In genomic region chr6:108556864-108557493, GRCh38 we compare ENCODE assay signal across 8 cellular contexts. TPM values are rescaled to one million over a fixed set of nuclear protein-coding genes. Genes with fewer than 3 reads are reported as not detected.
DNase-seq lines count a peak whose midpoint lies in the region; ATAC-seq and TF ChIP-seq lines count a peak whose summit lies in the region.

No MANE protein-coding gene starts in this region.

- H3K36me3 Mint-ChIP-seq in naive thymus-derived CD4-positive, alpha-beta T cell, result peaks cover 0 to 4% (median 0%) of the 10 kb centered on the region in 5 donors

- peaks cover 0 to 54% (median 9%) of the 10 kb centered on the region in 5 donors for H3K27me3 Mint-ChIP-seq in naive thymus-derived CD4-positive, alpha-beta T cell

- intact Hi-C loops in naive thymus-derived CD4-positive, alpha-beta T cell (cut with micrococcal nuclease), result loop anchor here (1.0 to 5.0 kb wide), 7 partner anchors 15 to 1620 kb away; partner anchors contain the start of genes MICAL1 (in 1 of the 2) and WASF1 (in 1 of the 2)

- H3K4me3 ChIP-seq in BE2C (ENCODE audit: low read depth, low read length), result peak overlapping the region; percentile 69
- H3K4me3 ChIP-seq in Jurkat, Clone E6-1 (ENCODE audit: low read length), result peak overlapping the region; percentile 73
- H3K4me3 ChIP-seq in choroid plexus epithelial cell (ENCODE audit: low read depth, low read length), result peak overlapping the region; percentile 86
- peak overlapping the region; percentile 80 for H3K4me3 ChIP-seq in naive thymus-derived CD4-positive, alpha-beta T cell (ENCODE audit: low read length)

- TF ChIP-seq CTCF in BE2C (IDR thresholded peaks at IDR 0.05; ENCODE audit: low read depth, low read length) (no peak), choroid plexus epithelial cell (conservative IDR thresholded peaks at IDR 0.05; ENCODE audit: low read depth, low read length) (no peak)

- peak overlapping the region; percentile 38 to 99 (median 87) for H3K27ac Mint-ChIP-seq in naive thymus-derived CD4-positive, alpha-beta T cell

- peak overlapping the region; percentile 100 for H3K27ac ChIP-seq in naive thymus-derived CD4-positive, alpha-beta T cell (ENCODE audit: low read depth, low read length)

- DNase-seq in BE2C (no peak), choroid plexus epithelial cell (ENCODE audit: low read depth) (peak; percentile 39), DMS153 (lab: John Stamatoyannopoulos, UW) (no peak)
- DNase-seq in Jurkat, Clone E6-1 (ENCODE audit: low read depth, low spot score), result no peak
- no peak for DNase-seq in naive thymus-derived CD4-positive, alpha-beta T cell
- no peak for DNase-seq in stimulated activated CD4-positive, alpha-beta T cell treated with anti-CD3 and anti-CD28 coated beads, Interleukin-4, amount 100 ng/mL, for 1 hour

- CTCF ChIA-PET in naive thymus-derived CD4-positive, alpha-beta T cell (lab: Charles Lee), result interaction anchor here (0.8 to 2.3 kb wide), 4 partner anchors 12 to 516 kb away, joined by 4 to 8 read pairs (median 7); no protein-coding TSS in a partner anchor

- POLR2A ChIA-PET in naive thymus-derived CD4-positive, alpha-beta T cell (lab: Charles Lee), result interaction anchor here (1.3 to 3.5 kb wide), 3 partner anchors 453 to 825 kb away, joined by 3 to 41 read pairs (median 10); partner anchors contain the start of genes CD164, CEP57L1 and SESN1

- H3K27me3 ChIP-seq in BE2C, result no peaks in the 10 kb centered on the region
- no peaks in the 10 kb centered on the region for H3K27me3 ChIP-seq in naive thymus-derived CD4-positive, alpha-beta T cell (ENCODE audit: control insufficient read depth in 2 of 2, insufficient read depth in 2 of 2, low read length in 2 of 2)

- H3K4me3 Mint-ChIP-seq in naive thymus-derived CD4-positive, alpha-beta T cell, result peak overlapping the region; percentile 80 to 98 (median 94)

- no peaks in the 10 kb centered on the region for H3K36me3 ChIP-seq in BE2C
- H3K36me3 ChIP-seq in naive thymus-derived CD4-positive, alpha-beta T cell (ENCODE audit: control insufficient read depth in 2 of 3, insufficient read depth in 3 of 3, low read length in 3 of 3), result peaks cover 0 to 11% (median 0%) of the 10 kb centered on the region in 3 experiments

- peaks cover 5% of the 10 kb centered on the region for H3K4me1 ChIP-seq in BE2C
- peaks cover 7 to 11% of the 10 kb centered on the region in 2 donors for H3K4me1 ChIP-seq in naive thymus-derived CD4-positive, alpha-beta T cell (ENCODE audit: control insufficient read depth in 2 of 2, insufficient read depth in 2 of 2, low read length in 2 of 2)

- H3K9me3 Mint-ChIP-seq in naive thymus-derived CD4-positive, alpha-beta T cell, result no peaks in the 10 kb centered on the region

- no peaks in the 10 kb centered on the region for H3K9me3 ChIP-seq in BE2C
- H3K9me3 ChIP-seq in naive thymus-derived CD4-positive, alpha-beta T cell (ENCODE audit: control insufficient read depth in 2 of 3, low read length in 3 of 3), result no peaks in the 10 kb centered on the region

- H3K4me1 Mint-ChIP-seq in naive thymus-derived CD4-positive, alpha-beta T cell, result peaks cover under 1 to 13% (median 5%) of the 10 kb centered on the region in 7 donors

- no peak for ATAC-seq in naive thymus-derived CD4-positive, alpha-beta T cell
- ATAC-seq in GM18868 (IDR thresholded peaks at IDR 0.05; ENCODE audit: unreplicated experiment) (no peak), HG02759 (IDR thresholded peaks at IDR 0.05; ENCODE audit: unreplicated experiment) (no peak)

RNA-seq across cellular contexts. Expression of gene FOXO3, which starts 3.7 kb away (rescaled TPM):
- polyA plus RNA-seq in BE2C (2012; ENCODE audit: insufficient read depth, insufficient read length, low read depth), result 25.3 TPM
- 9.7 TPM for polyA plus RNA-seq in Jurkat, Clone E6-1 (2012; ENCODE audit: insufficient read depth, insufficient read length)
- total RNA-seq in naive thymus-derived CD4-positive, alpha-beta T cell, result 10 to 100 TPM; 11.6 to 39.5 (median 21.7) TPM
- 10 to 100 TPM; 17.8 to 19.9 TPM for polyA plus RNA-seq in naive thymus-derived CD4-positive, alpha-beta T cell
